ENCODE assay signal across 27 cellular contexts in genomic region chr2:33267043-33267442, GRCh38.
"Had no signal": no experiment of that assay in that cellular context is flagged by ENCODE, and none has a peak within 500 bp of the region (broad histone marks: within the 10 kb centered on the region; RNA-seq: fewer than 3 reads in every experiment).

No MANE protein-coding gene starts in this region.

- DNase-seq: activated CD4-positive, alpha-beta memory T cell treated with anti-CD3 and anti-CD28 coated beads for 36 hours; activated CD4-positive, alpha-beta T cell treated with anti-CD3 and anti-CD28 coated beads for 48 hours; activated CD8-positive, alpha-beta memory T cell treated with anti-CD3 and anti-CD28 coated beads, Interleukin-2, amount 50 U/mL, for 4 hours; activated effector memory CD4-positive, alpha-beta T cell treated with anti-CD3 and anti-CD28 coated beads, Interleukin-2, amount 50 U/mL, for 16 hours; activated naive CD4-positive, alpha-beta T cell treated with anti-CD3 and anti-CD28 coated beads for 36 hours; activated naive CD8-positive, alpha-beta T cell treated with anti-CD3 and anti-CD28 coated beads for 36 hours; activated T-cell treated with anti-CD3 and anti-CD28 coated beads, Interleukin-2, amount 50 U/mL, for 1 hour; adrenal gland; aorta; ovary; sigmoid colon; small intestine; stimulated activated CD4-positive, alpha-beta T cell treated with anti-CD3 and anti-CD28 coated beads, Interleukin-4, amount 100 ng/mL, for 24 hours; SW 1271; T-helper 9 cell; WERI-Rb-1 had no signal

- H3K36me3 ChIP-seq: adrenal gland, left lung, WERI-Rb-1 had no signal

- H3K27ac Mint-ChIP-seq: activated CD4-positive, alpha-beta memory T cell treated with anti-CD3 and anti-CD28 coated beads for 36 hours; activated naive CD4-positive, alpha-beta T cell treated with anti-CD3 and anti-CD28 coated beads for 36 hours; activated naive CD8-positive, alpha-beta T cell treated with anti-CD3 and anti-CD28 coated beads for 36 hours; activated T-helper 1 cell treated with anti-CD3 and anti-CD28 coated beads, Interleukin-12 subunit alpha, Interleukin-12 subunit beta, Interleukin-2, Interleukin-4 antibody, amounts not matched to agents 30 ng/mL and 10 ng/mL and 1 ng/mL, durations not matched to agents 14 hours and 24 hours and 36 hours; progenitor cell of endocrine pancreas; stimulated activated memory B cell treated with anti-CD40 and anti-IgM and Interleukin-4, amounts not matched to agents 10 μg/mL and 1 μg/mL and 100 μg/mL, for 72 hours; T-helper 1 cell treated with Interleukin-12 subunit alpha and Interleukin-12 subunit beta and Interleukin-4 antibody, amounts not matched to agents 30 μg/mL and 1 μg/mL, for 36 hours had no signal

- H3K9me3 ChIP-seq: adrenal gland had no signal

- H3K27me3 ChIP-seq: adrenal gland, cardiac muscle cell, left lung, ovary, sigmoid colon, upper lobe of left lung had no signal

- FAIRE-seq: islet of Langerhans, small intestine had no signal

- ATAC-seq: activated CD4-positive, CD25-positive, alpha-beta regulatory T cell treated with anti-CD3 and anti-CD28 coated beads, Interleukin-2, amount 50 U/mL, for 24 hours; left lung; stimulated activated memory B cell treated with anti-CD40 and anti-IgM and Interleukin-4, amounts not matched to agents 10 μg/mL and 1 μg/mL and 100 μg/mL, for 72 hours had no signal

- H3K4me3 ChIP-seq: adrenal gland, cardiac muscle cell, left lung, ovary, sigmoid colon, upper lobe of left lung had no signal

- H3K4me1 ChIP-seq: adrenal gland, left lung had no signal

- H3K9me3 Mint-ChIP-seq: nephron; T-helper 1 cell treated with Interleukin-12 subunit alpha and Interleukin-12 subunit beta and Interleukin-4 antibody, amounts not matched to agents 30 μg/mL and 1 μg/mL, for 36 hours had no signal

- H3K4me3 Mint-ChIP-seq: activated CD4-positive, alpha-beta memory T cell treated with anti-CD3 and anti-CD28 coated beads for 36 hours; activated naive CD4-positive, alpha-beta T cell treated with anti-CD3 and anti-CD28 coated beads for 36 hours; activated naive CD8-positive, alpha-beta T cell treated with anti-CD3 and anti-CD28 coated beads for 36 hours; activated T-helper 1 cell treated with anti-CD3 and anti-CD28 coated beads, Interleukin-12 subunit alpha, Interleukin-12 subunit beta, Interleukin-2, Interleukin-4 antibody, amounts not matched to agents 30 ng/mL and 10 ng/mL and 1 ng/mL, durations not matched to agents 14 hours and 24 hours and 36 hours; brain; nephron; stimulated activated memory B cell treated with anti-CD40 and anti-IgM and Interleukin-4, amounts not matched to agents 10 μg/mL and 1 μg/mL and 100 μg/mL, for 72 hours; T-helper 1 cell treated with Interleukin-12 subunit alpha and Interleukin-12 subunit beta and Interleukin-4 antibody, amounts not matched to agents 30 μg/mL and 1 μg/mL, for 36 hours had no signal

- H3K27me3 Mint-ChIP-seq: brain, progenitor cell of endocrine pancreas had no signal

- H3K36me3 Mint-ChIP-seq: activated naive CD8-positive, alpha-beta T cell treated with anti-CD3 and anti-CD28 coated beads for 36 hours; stimulated activated memory B cell treated with anti-CD40 and anti-IgM and Interleukin-4, amounts not matched to agents 10 μg/mL and 1 μg/mL and 100 μg/mL, for 72 hours had no signal

- H3K27ac ChIP-seq: adrenal gland, left lung, ovary, upper lobe of left lung, WERI-Rb-1 had no signal
